1 cellular context compared by ENCODE assay signal in the genomic region with DNA sequence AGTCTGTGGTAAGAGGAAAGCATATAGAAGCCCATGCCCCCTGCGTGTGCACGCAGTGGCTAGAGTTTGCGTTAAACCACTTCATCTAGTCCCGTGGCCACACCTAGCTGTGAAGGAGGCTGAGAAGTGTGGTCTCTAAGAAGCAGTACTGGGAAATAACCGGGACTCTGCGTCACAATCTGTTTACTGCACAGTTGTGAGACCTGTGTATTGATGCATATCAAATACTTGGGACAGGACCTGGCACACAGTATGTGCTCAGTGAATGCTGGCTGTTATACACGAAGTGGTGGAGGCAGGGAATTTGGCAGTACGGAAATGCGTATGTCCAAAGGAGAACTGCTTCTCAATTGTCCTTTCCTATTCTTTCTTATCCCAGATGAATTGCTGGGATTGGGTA.
TF ChIP-seq lines count a peak whose summit lies in the region.

No MANE protein-coding gene starts in this region.

TF ChIP-seq in GM23338, 12 proteins besides CTCF, POLR2A, EP300 and RAD21 (continued from another document):
- TF ChIP-seq, protein P1, sequence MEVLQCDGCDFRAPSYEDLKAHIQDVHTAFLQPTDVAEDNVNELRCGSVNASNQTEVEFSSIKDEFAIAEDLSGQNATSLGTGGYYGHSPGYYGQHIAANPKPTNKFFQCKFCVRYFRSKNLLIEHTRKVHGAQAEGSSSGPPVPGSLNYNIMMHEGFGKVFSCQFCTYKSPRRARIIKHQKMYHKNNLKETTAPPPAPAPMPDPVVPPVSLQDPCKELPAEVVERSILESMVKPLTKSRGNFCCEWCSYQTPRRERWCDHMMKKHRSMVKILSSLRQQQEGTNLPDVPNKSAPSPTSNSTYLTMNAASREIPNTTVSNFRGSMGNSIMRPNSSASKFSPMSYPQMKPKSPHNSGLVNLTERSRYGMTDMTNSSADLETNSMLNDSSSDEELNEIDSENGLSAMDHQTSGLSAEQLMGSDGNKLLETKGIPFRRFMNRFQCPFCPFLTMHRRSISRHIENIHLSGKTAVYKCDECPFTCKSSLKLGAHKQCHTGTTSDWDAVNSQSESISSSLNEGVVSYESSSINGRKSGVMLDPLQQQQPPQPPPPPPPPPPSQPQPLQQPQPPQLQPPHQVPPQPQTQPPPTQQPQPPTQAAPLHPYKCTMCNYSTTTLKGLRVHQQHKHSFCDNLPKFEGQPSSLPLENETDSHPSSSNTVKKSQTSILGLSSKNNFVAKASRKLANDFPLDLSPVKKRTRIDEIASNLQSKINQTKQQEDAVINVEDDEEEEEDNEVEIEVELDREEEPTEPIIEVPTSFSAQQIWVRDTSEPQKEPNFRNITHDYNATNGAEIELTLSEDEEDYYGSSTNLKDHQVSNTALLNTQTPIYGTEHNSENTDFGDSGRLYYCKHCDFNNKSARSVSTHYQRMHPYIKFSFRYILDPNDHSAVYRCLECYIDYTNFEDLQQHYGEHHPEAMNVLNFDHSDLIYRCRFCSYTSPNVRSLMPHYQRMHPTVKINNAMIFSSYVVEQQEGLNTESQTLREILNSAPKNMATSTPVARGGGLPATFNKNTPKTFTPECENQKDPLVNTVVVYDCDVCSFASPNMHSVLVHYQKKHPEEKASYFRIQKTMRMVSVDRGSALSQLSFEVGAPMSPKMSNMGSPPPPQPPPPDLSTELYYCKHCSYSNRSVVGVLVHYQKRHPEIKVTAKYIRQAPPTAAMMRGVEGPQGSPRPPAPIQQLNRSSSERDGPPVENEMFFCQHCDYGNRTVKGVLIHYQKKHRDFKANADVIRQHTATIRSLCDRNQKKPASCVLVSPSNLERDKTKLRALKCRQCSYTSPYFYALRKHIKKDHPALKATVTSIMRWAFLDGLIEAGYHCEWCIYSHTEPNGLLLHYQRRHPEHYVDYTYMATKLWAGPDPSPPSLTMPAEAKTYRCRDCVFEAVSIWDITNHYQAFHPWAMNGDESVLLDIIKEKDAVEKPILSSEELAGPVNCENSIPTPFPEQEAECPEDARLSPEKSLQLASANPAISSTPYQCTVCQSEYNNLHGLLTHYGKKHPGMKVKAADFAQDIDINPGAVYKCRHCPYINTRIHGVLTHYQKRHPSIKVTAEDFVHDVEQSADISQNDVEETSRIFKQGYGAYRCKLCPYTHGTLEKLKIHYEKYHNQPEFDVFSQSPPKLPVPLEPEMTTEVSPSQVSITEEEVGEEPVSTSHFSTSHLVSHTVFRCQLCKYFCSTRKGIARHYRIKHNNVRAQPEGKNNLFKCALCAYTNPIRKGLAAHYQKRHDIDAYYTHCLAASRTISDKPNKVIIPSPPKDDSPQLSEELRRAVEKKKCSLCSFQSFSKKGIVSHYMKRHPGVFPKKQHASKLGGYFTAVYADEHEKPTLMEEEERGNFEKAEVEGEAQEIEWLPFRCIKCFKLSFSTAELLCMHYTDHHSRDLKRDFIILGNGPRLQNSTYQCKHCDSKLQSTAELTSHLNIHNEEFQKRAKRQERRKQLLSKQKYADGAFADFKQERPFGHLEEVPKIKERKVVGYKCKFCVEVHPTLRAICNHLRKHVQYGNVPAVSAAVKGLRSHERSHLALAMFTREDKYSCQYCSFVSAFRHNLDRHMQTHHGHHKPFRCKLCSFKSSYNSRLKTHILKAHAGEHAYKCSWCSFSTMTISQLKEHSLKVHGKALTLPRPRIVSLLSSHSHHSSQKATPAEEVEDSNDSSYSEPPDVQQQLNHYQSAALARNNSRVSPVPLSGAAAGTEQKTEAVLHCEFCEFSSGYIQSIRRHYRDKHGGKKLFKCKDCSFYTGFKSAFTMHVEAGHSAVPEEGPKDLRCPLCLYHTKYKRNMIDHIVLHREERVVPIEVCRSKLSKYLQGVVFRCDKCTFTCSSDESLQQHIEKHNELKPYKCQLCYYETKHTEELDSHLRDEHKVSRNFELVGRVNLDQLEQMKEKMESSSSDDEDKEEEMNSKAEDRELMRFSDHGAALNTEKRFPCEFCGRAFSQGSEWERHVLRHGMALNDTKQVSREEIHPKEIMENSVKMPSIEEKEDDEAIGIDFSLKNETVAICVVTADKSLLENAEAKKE (CRISPR knock-in tag; IDR thresholded peaks at IDR 0.05) = no peak
